19 cellular contexts compared by ENCODE assay signal in genomic region chr5:141870226-141870625, GRCh38. TPM values are rescaled to one million over a fixed set of nuclear protein-coding genes. Genes with fewer than 3 reads are reported as not detected.
DNase-seq lines count a peak whose midpoint lies in the region; ATAC-seq, FAIRE-seq and TF ChIP-seq lines count a peak whose summit lies in the region.
"Had no signal": no experiment of that assay in that cellular context is flagged by ENCODE, and none has a peak within 500 bp of the region (broad histone marks: within the 10 kb centered on the region; RNA-seq: fewer than 3 reads in every experiment).

No MANE protein-coding gene starts in this region.

- CTCF ChIA-PET in HCT116 (lab: Charles Lee) (interaction anchor here (1.3 kb wide), 1 partner anchor 9 kb away, joined by 3 read pairs; no protein-coding TSS in a partner anchor), K562 (lab: Yijun Ruan, JAX; ENCODE audit: low intra/inter-chr PET ratio) (no interaction called here)
- CTCF ChIA-PET in CD4-positive, alpha-beta T cell (lab: Charles Lee), result no interaction called here
- CTCF ChIA-PET in activated CD4-positive, alpha-beta T cell treated with anti-CD3 and anti-CD28 coated beads for 36 hours (lab: Charles Lee), result interaction anchor here (0.6 kb wide), 1 partner anchor 785 kb away, joined by 5 read pairs; no protein-coding TSS in a partner anchor

- H3K9me1 ChIP-seq in K562 (ENCODE audit: control insufficient read depth, insufficient read depth, low read length), result no peaks in the 10 kb centered on the region

- in situ Hi-C loops in K562 (cut with MboI) (no loop called here), gastrocnemius medialis (cut with MboI; ENCODE audit: low sequenced_read_pairs in 4 of 4) (no loop called here)

- ATAC-seq in HCT116, result peak; percentile 12; the same call in 1 of the 2 replicates
- peak; percentile 18; the same call in 2 of the 3 replicates for ATAC-seq in K562
- no peak for ATAC-seq in gastrocnemius medialis
- ATAC-seq in CD4-positive, alpha-beta T cell (ENCODE audit: poor library complexity), result no peak
- ATAC-seq in activated CD4-positive, alpha-beta T cell treated with anti-CD3 and anti-CD28 coated beads for 36 hours, result no peak
- ATAC-seq: activated naive CD4-positive, alpha-beta T cell treated with anti-CD3 and anti-CD28 coated beads, Interleukin-2, amount 50 U/mL, for 72 hours had no signal

- DNase-seq in HCT116 (ENCODE audit: low read depth, low spot score) (no peak), K562 (ENCODE audit: extremely low read depth in 1 of 4, low spot score in 3 of 4) (no peak), hepatocyte (ENCODE audit: low spot score) (peak; percentile 2), renal cortical epithelial cell (ENCODE audit: low read depth) (peak; percentile 49), gastrocnemius medialis (no peak), osteocyte (ENCODE audit: extremely low spot score, unreplicated experiment) (no peak)
- no peak for DNase-seq in CD4-positive, alpha-beta T cell
- DNase-seq in activated CD4-positive, alpha-beta T cell treated with anti-CD3 and anti-CD28 coated beads for 36 hours, result no peak
- DNase-seq: activated CD4-positive, alpha-beta T cell treated with anti-CD3 and anti-CD28 coated beads for 4 hours; GF-D8; KG1; NCI-H1105 treated with DMSO at 0.1 percent for 48 hours; NCI-H2171 treated with DMSO at 0.1 percent for 48 hours; SHP77; stimulated activated CD4-positive, alpha-beta T cell treated with anti-CD3 and anti-CD28 coated beads, Interleukin-15, amount 100 ng/mL, for 24 hours had no signal

- H3K27me3 ChIP-seq in HCT116 (ENCODE audit: insufficient read depth, low read length), result no peaks in the 10 kb centered on the region
- peaks cover 30 to 71% of the 10 kb centered on the region in 2 experiments for H3K27me3 ChIP-seq in K562 (ENCODE audit: control insufficient read depth in 2 of 2, insufficient read depth in 2 of 2, low read length in 2 of 2)
- no peaks in the 10 kb centered on the region for H3K27me3 ChIP-seq in hepatocyte
- H3K27me3 ChIP-seq in gastrocnemius medialis, result peaks cover 6 to 32% (median 11%) of the 10 kb centered on the region in 3 donors
- H3K27me3 ChIP-seq in CD4-positive, alpha-beta T cell (ENCODE audit: control insufficient read depth, insufficient read depth, low read length), result peaks cover 15% of the 10 kb centered on the region

- TF ChIP-seq POLR2A in HCT116 (IDR thresholded peaks at IDR 0.05; ENCODE audit: borderline replicate concordance, extremely low read depth, insufficient read depth, insufficient read length), result no peak
- no peak for TF ChIP-seq POLR2A in K562 (conservative IDR thresholded peaks at IDR 0.05)
- TF ChIP-seq POLR2A in gastrocnemius medialis (IDR thresholded peaks at IDR 0.05), result no peak

- H3K9ac ChIP-seq in HCT116 (ENCODE audit: low read length) (0 out of 2 replicates have a peak overlapping the region, but pooled peaks have one; percentile 7), K562 (ENCODE audit: insufficient read depth in 1 of 2, low read depth in 2 of 2, low read length in 2 of 2) (no peak overlapping the region)

- no peak for TF ChIP-seq RAD21 in HCT116 (IDR thresholded peaks at IDR 0.05; ENCODE audit: low read depth)
- no peak for TF ChIP-seq RAD21 in K562 (CRISPR knock-in tag; conservative IDR thresholded peaks at IDR 0.05 in 1 of 2, IDR thresholded peaks at IDR 0.05 in 1 of 2)

- H3K4me3 Mint-ChIP-seq in CD4-positive, alpha-beta T cell, result no peak overlapping the region
- H3K4me3 Mint-ChIP-seq in activated CD4-positive, alpha-beta T cell treated with anti-CD3 and anti-CD28 coated beads for 36 hours, result no peak overlapping the region
- no peak overlapping the region for H3K4me3 Mint-ChIP-seq in osteocyte (ENCODE audit: unreplicated experiment)
- H3K4me3 Mint-ChIP-seq: T-helper 2 cell treated with Interferon-gamma antibody and Interleukin-4, amounts not matched to agents 5 μg/mL and 100 μg/mL, for 36 hours had no signal

- peaks cover 53% of the 10 kb centered on the region for H3K27me3 Mint-ChIP-seq in CD4-positive, alpha-beta T cell
- peaks cover 24% of the 10 kb centered on the region for H3K27me3 Mint-ChIP-seq in activated CD4-positive, alpha-beta T cell treated with anti-CD3 and anti-CD28 coated beads for 36 hours
- H3K27me3 Mint-ChIP-seq in osteocyte (ENCODE audit: unreplicated experiment), result peaks cover 36% of the 10 kb centered on the region

- TF ChIP-seq CTCF in HCT116 (IDR thresholded peaks at IDR 0.05 in 2 of 3, conservative IDR thresholded peaks at IDR 0.05 in 1 of 3; ENCODE audit: borderline replicate concordance in 1 of 3, insufficient read depth in 1 of 3, low read depth in 2 of 3, low read length in 2 of 3) (no peak), K562 (IDR thresholded peaks at IDR 0.05 in 2 of 3, conservative IDR thresholded peaks at IDR 0.05 in 1 of 3; ENCODE audit: insufficient read depth in 2 of 3, low read depth in 1 of 3, low read length in 3 of 3) (no peak), hepatocyte (IDR thresholded peaks at IDR 0.05; ENCODE audit: poor library complexity) (no peak), gastrocnemius medialis (IDR thresholded peaks at IDR 0.05 in 4 of 5, conservative IDR thresholded peaks at IDR 0.05 in 1 of 5) (no peak), osteocyte (IDR thresholded peaks at IDR 0.05) (no peak)
- TF ChIP-seq CTCF in CD4-positive, alpha-beta T cell (IDR thresholded peaks at IDR 0.05), result no peak

- RAD21 ChIA-PET in HCT116 (lab: Charles Lee; ENCODE audit: low non-redundant PET in 1 of 2, low total read pairs in 2 of 2, uncharacterized antibody in 2 of 2, unreplicated experiment in 2 of 2), result no interaction called here

- TF ChIP-seq EP300 in K562 (IDR thresholded peaks at IDR 0.05; ENCODE audit: low read length), result no peak

- H3K79me2 ChIP-seq in HCT116 (ENCODE audit: insufficient read depth, low read length) (peaks cover 4% of the 10 kb centered on the region; the same call in 1 of the 2 replicates), K562 (ENCODE audit: control insufficient read depth, insufficient read depth, low read length) (no peaks in the 10 kb centered on the region), hepatocyte (peaks cover 4% of the 10 kb centered on the region)

- H3K9me3 Mint-ChIP-seq in CD4-positive, alpha-beta T cell, result no peaks in the 10 kb centered on the region
- H3K9me3 Mint-ChIP-seq in activated CD4-positive, alpha-beta T cell treated with anti-CD3 and anti-CD28 coated beads for 36 hours (ENCODE audit: low read depth), result no peaks in the 10 kb centered on the region
- H3K9me3 Mint-ChIP-seq in osteocyte (ENCODE audit: unreplicated experiment), result no peaks in the 10 kb centered on the region
- H3K9me3 Mint-ChIP-seq: activated naive CD4-positive, alpha-beta T cell treated with anti-CD3 and anti-CD28 coated beads, Interleukin-2, amount 50 U/mL, for 72 hours; T-helper 2 cell treated with Interferon-gamma antibody and Interleukin-4, amounts not matched to agents 5 μg/mL and 100 μg/mL, for 36 hours had no signal

- H3K27ac ChIP-seq in HCT116 (ENCODE audit: low read depth, low read length) (no peak overlapping the region), K562 (ENCODE audit: extremely low read depth, low read depth, low read length) (no peak overlapping the region), hepatocyte (no peak overlapping the region), gastrocnemius medialis (no peak overlapping the region)
- no peak overlapping the region for H3K27ac ChIP-seq in CD4-positive, alpha-beta T cell (ENCODE audit: low read depth, low read length)

- H3K4me1 Mint-ChIP-seq in CD4-positive, alpha-beta T cell (ENCODE audit: low read depth), result no peaks in the 10 kb centered on the region
- no peaks in the 10 kb centered on the region for H3K4me1 Mint-ChIP-seq in activated CD4-positive, alpha-beta T cell treated with anti-CD3 and anti-CD28 coated beads for 36 hours
- peaks cover 3% of the 10 kb centered on the region for H3K4me1 Mint-ChIP-seq in osteocyte (ENCODE audit: unreplicated experiment)

- FAIRE-seq in K562 (lab: Jason Lieb, UNC), result no peak
- FAIRE-seq: D721Med, islet of Langerhans had no signal

- H3K4me2 ChIP-seq in HCT116 (ENCODE audit: low read length) (peak overlapping the region; percentile 77), K562 (ENCODE audit: insufficient read depth, low read length) (no peak overlapping the region), hepatocyte (no peak overlapping the region)

- H3K36me3 ChIP-seq in HCT116 (ENCODE audit: control insufficient read depth in 1 of 2, insufficient read depth in 2 of 2, low read length in 2 of 2), result no peaks in the 10 kb centered on the region
- no peaks in the 10 kb centered on the region for H3K36me3 ChIP-seq in K562 (ENCODE audit: control insufficient read depth, insufficient read depth, low read length)
- H3K36me3 ChIP-seq in hepatocyte (replicated peaks; ENCODE audit: insufficient read depth, low read depth), result no peaks in the 10 kb centered on the region
- no peaks in the 10 kb centered on the region for H3K36me3 ChIP-seq in gastrocnemius medialis

- intact Hi-C loops in HCT116 (cut with micrococcal nuclease) (no loop called here), K562 (cut with micrococcal nuclease) (no loop called here), gastrocnemius medialis (cut with DNase I; ENCODE audit: low total_unique reads) (no loop called here)
- intact Hi-C loops in CD4-positive, alpha-beta T cell (cut with DNase I, micrococcal nuclease), result no loop called here
- intact Hi-C loops in activated CD4-positive, alpha-beta T cell treated with anti-CD3 and anti-CD28 coated beads for 36 hours (cut with DNase I, micrococcal nuclease), result no loop called here

- no peaks in the 10 kb centered on the region for H3K9me2 ChIP-seq in HCT116 (ENCODE audit: insufficient read depth)
- no peaks in the 10 kb centered on the region for H3K9me2 ChIP-seq in hepatocyte (replicated peaks; ENCODE audit: insufficient read depth)

- no peak overlapping the region for H2AFZ ChIP-seq in HCT116 (ENCODE audit: low read depth, low read length, poor library complexity, severe bottlenecking)
- H2AFZ ChIP-seq in K562 (ENCODE audit: low read depth, low read length), result no peak overlapping the region
- H2AFZ ChIP-seq in hepatocyte, result no peak overlapping the region

- H3K36me3 Mint-ChIP-seq in CD4-positive, alpha-beta T cell (ENCODE audit: low read depth), result no peaks in the 10 kb centered on the region
- no peaks in the 10 kb centered on the region for H3K36me3 Mint-ChIP-seq in activated CD4-positive, alpha-beta T cell treated with anti-CD3 and anti-CD28 coated beads for 36 hours (ENCODE audit: low read depth)
- peaks cover under 1% of the 10 kb centered on the region for H3K36me3 Mint-ChIP-seq in osteocyte (ENCODE audit: unreplicated experiment)
- H3K36me3 Mint-ChIP-seq: activated naive CD4-positive, alpha-beta T cell treated with anti-CD3 and anti-CD28 coated beads, Interleukin-2, amount 50 U/mL, for 72 hours had no signal

- H4K20me1 ChIP-seq in HCT116 (ENCODE audit: insufficient read depth) (no peaks in the 10 kb centered on the region), K562 (replicated peaks; ENCODE audit: control insufficient read depth, insufficient read depth, low read length) (peaks cover 38% of the 10 kb centered on the region), hepatocyte (ENCODE audit: insufficient read depth, poor library complexity, severe bottlenecking) (no peaks in the 10 kb centered on the region)

- H3K4me3 ChIP-seq in HCT116 (replicated peaks in 1 of 2; ENCODE audit: low read depth in 1 of 2, low read length in 2 of 2) (no peak overlapping the region), K562 (no peak overlapping the region), hepatocyte (no peak overlapping the region), gastrocnemius medialis (no peak overlapping the region)

- WGBS in K562 (ENCODE audit: insufficient coverage, low coverage, missing lambda C conversion rate), result 0% methylated on average over 5 of the region's 5 CpGs
- WGBS in hepatocyte (ENCODE audit: low lambda C conversion rate, missing lambda C conversion rate), result 61% methylated on average over 5 of the region's 5 CpGs

- H3K9me3 ChIP-seq in HCT116 (ENCODE audit: control insufficient read depth in 1 of 2, insufficient read depth in 1 of 2, low read depth in 1 of 2, low read length in 2 of 2) (no peaks in the 10 kb centered on the region), K562 (replicated peaks; ENCODE audit: control insufficient read depth, insufficient read depth, low read depth, low read length) (no peaks in the 10 kb centered on the region), hepatocyte (ENCODE audit: low read depth) (no peaks in the 10 kb centered on the region), gastrocnemius medialis (no peaks in the 10 kb centered on the region)
- H3K9me3 ChIP-seq in CD4-positive, alpha-beta T cell (ENCODE audit: control insufficient read depth, low read length), result no peaks in the 10 kb centered on the region

- H3K4me1 ChIP-seq in HCT116 (ENCODE audit: control insufficient read depth in 1 of 2, insufficient read depth in 2 of 2, low read length in 2 of 2) (peaks cover 40 to 75% of the 10 kb centered on the region in 2 experiments), K562 (replicated peaks in 1 of 2; ENCODE audit: control insufficient read depth in 2 of 2, insufficient read depth in 2 of 2, low read length in 2 of 2) (peaks cover 2 to 8% of the 10 kb centered on the region in 2 experiments; a peak in 3 of 5 replicates), hepatocyte (ENCODE audit: insufficient read depth) (peaks cover 12% of the 10 kb centered on the region), gastrocnemius medialis (peaks cover 0 to 5% of the 10 kb centered on the region in 2 donors)

- BruUV-seq in HCT116 (replicated peaks; lab: Mats Ljungman, UMichigan) (no TSS peak), K562 (replicated peaks; lab: Mats Ljungman, UMichigan) (no TSS peak)

- H3K27ac Mint-ChIP-seq in CD4-positive, alpha-beta T cell, result no peak overlapping the region
- H3K27ac Mint-ChIP-seq in activated CD4-positive, alpha-beta T cell treated with anti-CD3 and anti-CD28 coated beads for 36 hours, result no peak overlapping the region
- no peak overlapping the region for H3K27ac Mint-ChIP-seq in osteocyte (ENCODE audit: unreplicated experiment)
- H3K27ac Mint-ChIP-seq: activated naive CD4-positive, alpha-beta T cell treated with anti-CD3 and anti-CD28 coated beads, Interleukin-2, amount 50 U/mL, for 72 hours; T-helper 2 cell treated with Interferon-gamma antibody and Interleukin-4, amounts not matched to agents 5 μg/mL and 100 μg/mL, for 36 hours had no signal

- POLR2A ChIA-PET in HCT116 (lab: Charles Lee), result interaction anchor here (0.6 kb wide), 1 partner anchor 20 kb away, joined by 5 read pairs; no protein-coding TSS in a partner anchor
- POLR2A ChIA-PET in K562 (lab: Yijun Ruan, JAX), result interaction anchor here (0.5 kb wide), 1 partner anchor 860 kb away, joined by 3 read pairs; no protein-coding TSS in a partner anchor
- POLR2A ChIA-PET in CD4-positive, alpha-beta T cell (lab: Charles Lee), result no interaction called here
- POLR2A ChIA-PET in activated CD4-positive, alpha-beta T cell treated with anti-CD3 and anti-CD28 coated beads for 36 hours (lab: Charles Lee), result no interaction called here

RNA-seq across cellular contexts. Expression of gene PCDH1, which starts 8.0 kb away (rescaled TPM):
- 24.2 TPM for total RNA-seq in HCT116 (2021; ENCODE audit: unreplicated experiment)
- 41.1 and 48.5 TPM in 2 replicates for polyA plus RNA-seq in HCT116 (2012)
- 3.9 and 10.2 TPM in 2 replicates for total RNA-seq in K562 (2011; cell fraction: chromatin; rRNA removed; ENCODE audit: low replicate concordance)
- total RNA-seq in K562 (2011; cell fraction: nucleolus; rRNA removed), result 12.1 and 13.5 TPM in 2 replicates
- total RNA-seq in K562 (2011; cell fraction: nucleoplasm; rRNA removed), result 6.8 and 8.7 TPM in 2 replicates
- total RNA-seq in K562 (2014; rRNA removed), result 3.3 and 3.6 TPM in 2 replicates
- total RNA-seq in K562 (2014; rRNA removed; fragmentation: Illumina TruSeq; extraction: Trizol), result 0.77 and 1.1 TPM in 2 replicates
- total RNA-seq in K562 (2015; rRNA removed; fragmentation: Illumina TruSeq; extraction: Trizol), result 0.80 and 1.1 TPM in 2 replicates
- 3.2 and 3.6 TPM in 2 replicates for total RNA-seq in K562 (2021)
- 1.1 and 2.3 TPM in 2 replicates for polyA plus RNA-seq in K562 (2011; rRNA removed)
- 1.9 and 4.1 TPM in 2 replicates for polyA plus RNA-seq in K562 (2011; cell fraction: cytosol; rRNA removed)
- 0.95 and 3.6 TPM in 2 replicates for polyA plus RNA-seq in K562 (2011; cell fraction: nucleus; rRNA removed)
- 1.5 and 1.6 TPM in 2 replicates for polyA plus RNA-seq in K562 (2012)
- 2.2 and 2.3 TPM in 2 replicates for polyA plus RNA-seq in K562 (2014; fragmentation: Illumina TruSeq; extraction: Trizol)
- under 1 TPM in 1 of 2 experiments, not detected in 1; 0.11 TPM for polyA plus RNA-seq in K562 (2014; fragmentation: Nextera tagmentation; extraction: Ambion mirVana)
- 1.4 and 1.6 TPM in 2 replicates for polyA plus RNA-seq in K562 (2014; rRNA removed)
- polyA minus RNA-seq in K562 (2011; rRNA and poly(A)+ RNA removed), result 2.4 and 11.1 TPM in 2 replicates
- polyA minus RNA-seq in K562 (2011; cell fraction: cytosol; rRNA and poly(A)+ RNA removed), result 2.3 and 6.8 TPM in 2 replicates
- polyA minus RNA-seq in K562 (2011; cell fraction: nucleus; rRNA and poly(A)+ RNA removed), result 1.6 and 2.2 TPM in 2 replicates
- total RNA-seq in hepatocyte, result 10.5 and 10.8 TPM in 2 replicates
- polyA plus RNA-seq in hepatocyte, result 6.2 and 8.6 TPM in 2 replicates
- 10.6 and 20.8 TPM in 2 replicates for total RNA-seq in renal cortical epithelial cell
- total RNA-seq in gastrocnemius medialis, result 10 to 100 TPM; 15.9 to 20.8 (median 18.1) TPM
- under 1 TPM in 1 of 2 experiments, not detected in 1; 0.17 TPM for total RNA-seq in CD4-positive, alpha-beta T cell
- not detected for total RNA-seq in activated CD4-positive, alpha-beta T cell treated with anti-CD3 and anti-CD28 coated beads for 36 hours
- 6.3 and 7.3 TPM in 2 replicates for total RNA-seq in osteocyte

RNA-seq across cellular contexts. Expression of gene DELE1, which starts 53.4 kb away (rescaled TPM):
- total RNA-seq in HCT116 (2021; ENCODE audit: unreplicated experiment), result 74.1 TPM
- polyA plus RNA-seq in HCT116 (2012), result 57.7 and 59.0 TPM in 2 replicates
- total RNA-seq in K562 (2011; cell fraction: chromatin; rRNA removed; ENCODE audit: low replicate concordance), result 104 and 158 TPM in 2 replicates
- 66.7 and 84.5 TPM in 2 replicates for total RNA-seq in K562 (2011; cell fraction: nucleolus; rRNA removed)
- total RNA-seq in K562 (2011; cell fraction: nucleoplasm; rRNA removed), result 76.9 and 103 TPM in 2 replicates
- total RNA-seq in K562 (2014; rRNA removed), result 48.5 and 49.8 TPM in 2 replicates
- 29.2 and 34.0 TPM in 2 replicates for total RNA-seq in K562 (2014; rRNA removed; fragmentation: Illumina TruSeq; extraction: Trizol)
- 42.6 and 51.5 TPM in 2 replicates for total RNA-seq in K562 (2015; rRNA removed; fragmentation: Illumina TruSeq; extraction: Trizol)
- total RNA-seq in K562 (2021), result 64.7 and 68.8 TPM in 2 replicates
- polyA plus RNA-seq in K562 (2011; rRNA removed), result 73.0 and 100.0 TPM in 2 replicates
- 72.9 and 97.6 TPM in 2 replicates for polyA plus RNA-seq in K562 (2011; cell fraction: cytosol; rRNA removed)
- polyA plus RNA-seq in K562 (2011; cell fraction: nucleus; rRNA removed), result 309 and 379 TPM in 2 replicates
- 49.1 and 105 TPM in 2 replicates for polyA plus RNA-seq in K562 (2012)
- polyA plus RNA-seq in K562 (2014; fragmentation: Illumina TruSeq; extraction: Trizol), result 62.7 and 65.1 TPM in 2 replicates
- 10 to 100 TPM; 16.6 to 37.6 TPM for polyA plus RNA-seq in K562 (2014; fragmentation: Nextera tagmentation; extraction: Ambion mirVana)
- 66.3 and 74.4 TPM in 2 replicates for polyA plus RNA-seq in K562 (2014; rRNA removed)
- 30.3 and 39.6 TPM in 2 replicates for polyA minus RNA-seq in K562 (2011; rRNA and poly(A)+ RNA removed)
- 32.1 and 33.3 TPM in 2 replicates for polyA minus RNA-seq in K562 (2011; cell fraction: cytosol; rRNA and poly(A)+ RNA removed)
- polyA minus RNA-seq in K562 (2011; cell fraction: nucleus; rRNA and poly(A)+ RNA removed), result 47.8 and 79.8 TPM in 2 replicates
- 57.2 and 62.0 TPM in 2 replicates for total RNA-seq in hepatocyte
- polyA plus RNA-seq in hepatocyte, result 31.5 and 32.6 TPM in 2 replicates
- 32.8 and 52.9 TPM in 2 replicates for total RNA-seq in renal cortical epithelial cell
- 10 to 100 TPM; 31.3 to 91.6 (median 52.4) TPM for total RNA-seq in gastrocnemius medialis
- total RNA-seq in CD4-positive, alpha-beta T cell, result 10 to 100 TPM; 60.0 to 61.1 TPM
- 10 to 100 TPM; 48.7 to 56.1 TPM for total RNA-seq in activated CD4-positive, alpha-beta T cell treated with anti-CD3 and anti-CD28 coated beads for 36 hours
- total RNA-seq in osteocyte, result 60.2 and 64.1 TPM in 2 replicates

Comparison
In these comparisons a context has a peak if more than half of its experiments do, and no peak if none do; other contexts are left out.
1. ATAC-seq: peak in HCT116 (single experiment) and K562 (single experiment); none in gastrocnemius medialis (0 of 2), CD4-positive, alpha-beta T cell (single experiment) and activated CD4-positive, alpha-beta T cell treated with anti-CD3 and anti-CD28 coated beads for 36 hours (single experiment).
2. DNase-seq: peak in hepatocyte (single experiment) and renal cortical epithelial cell (single experiment); none in HCT116 (single experiment), K562 (0 of 4), gastrocnemius medialis (0 of 2), CD4-positive, alpha-beta T cell (0 of 10), activated CD4-positive, alpha-beta T cell treated with anti-CD3 and anti-CD28 coated beads for 36 hours (single experiment) and osteocyte (single experiment).
3. CTCF ChIA-PET loops: an anchor here in HCT116 (1.3 kb wide) and activated CD4-positive, alpha-beta T cell treated with anti-CD3 and anti-CD28 coated beads for 36 hours (0.6 kb wide); none called in K562 and CD4-positive, alpha-beta T cell.
4. POLR2A ChIA-PET loops: an anchor here in HCT116 (0.6 kb wide) and K562 (0.5 kb wide); none called in CD4-positive, alpha-beta T cell and activated CD4-positive, alpha-beta T cell treated with anti-CD3 and anti-CD28 coated beads for 36 hours.